23 cellular contexts compared by ENCODE assay signal in the genomic region with DNA sequence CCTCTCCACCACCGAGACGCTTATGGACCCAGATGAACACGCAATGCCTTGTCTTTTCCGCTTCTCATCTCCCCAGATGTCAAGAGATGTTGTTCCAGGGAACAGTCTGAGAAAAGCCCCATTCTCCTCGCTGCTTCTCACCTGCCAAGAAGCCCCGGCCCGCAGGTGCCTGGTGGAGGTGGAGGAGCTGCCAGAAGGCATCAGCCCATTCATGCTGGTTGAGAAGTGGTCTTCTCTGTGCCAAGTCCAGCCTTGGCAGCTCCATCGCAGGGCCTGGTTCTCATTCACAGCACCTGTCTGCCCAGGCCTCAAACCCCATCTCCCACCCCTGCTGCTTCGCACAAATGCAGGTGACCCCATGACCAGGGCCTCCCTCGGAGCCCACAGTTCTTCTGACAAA.
"Had no signal": no experiment of that assay in that cellular context is flagged by ENCODE, and none has a peak within 500 bp of the region (broad histone marks: within the 10 kb centered on the region; RNA-seq: fewer than 3 reads in every experiment).

No MANE protein-coding gene starts in this region.

- H3K27me3 ChIP-seq: foreskin keratinocyte, pancreas, testis, tibial nerve, vagina had no signal

- H3K9me3 ChIP-seq: left ventricle myocardium inferior, lower lobe of right lung, pancreas, testis, tibial nerve, upper lobe of right lung, vagina had no signal

- H3K4me2 ChIP-seq: smooth muscle cell had no signal

- H3K4me3 Mint-ChIP-seq: dendritic cell treated with granulocyte-macrophage colony-stimulating factor and Interleukin-4, amounts not matched to agents 40 ng/mL and 50 ng/mL, for 4 days; memory B cell; mesothelial cell of epicardium; natural killer cell; neural crest cell; stimulated activated naive B cell treated with anti-CD40 and anti-IgM and Interleukin-4, amounts not matched to agents 10 μg/mL and 1 μg/mL and 100 μg/mL, for 72 hours; stimulated activated naive CD8-positive, alpha-beta T cell treated with anti-CD3 and anti-CD28 coated beads, Interleukin-15, amount 100 ng/mL, for 72 hours had no signal

- H3K4me1 ChIP-seq: foreskin keratinocyte, left ventricle myocardium inferior, lower lobe of right lung, pancreas, testis, tibial nerve, upper lobe of right lung, vagina had no signal

- DNase-seq: foreskin keratinocyte; kidney; left cardiac atrium; left ventricle myocardium inferior; lower lobe of right lung; natural killer cell; occipital lobe; pancreas; right cardiac atrium; stimulated activated CD4-positive, alpha-beta T cell treated with anti-CD3 and anti-CD28 coated beads, Interleukin-1b, Interleukin-23, amount 100 ng/mL, for 48 hours; stimulated activated CD4-positive, alpha-beta T cell treated with anti-CD3 and anti-CD28 coated beads, Interleukin-4, amount 100 ng/mL, for 24 hours; stimulated activated naive B cell treated with anti-CD40 and anti-IgM and Interleukin-4, amounts not matched to agents 10 μg/mL and 1 μg/mL and 100 μg/mL, for 72 hours; stimulated activated naive CD8-positive, alpha-beta T cell treated with anti-CD3 and anti-CD28 coated beads, Interleukin-15, amount 100 ng/mL, for 72 hours; testis; upper lobe of right lung had no signal

- H3K36me3 ChIP-seq: left ventricle myocardium inferior, lower lobe of right lung, pancreas, tibial nerve, upper lobe of right lung, vagina had no signal

- H3K36me3 Mint-ChIP-seq: memory B cell, mesothelial cell of epicardium, natural killer cell had no signal

- H3K4me3 ChIP-seq: left ventricle myocardium inferior, lower lobe of right lung, pancreas, smooth muscle cell, testis, tibial nerve, upper lobe of right lung, vagina had no signal

- H3K9me3 Mint-ChIP-seq: dendritic cell treated with granulocyte-macrophage colony-stimulating factor and Interleukin-4, amounts not matched to agents 40 ng/mL and 50 ng/mL, for 4 days; memory B cell; mesothelial cell of epicardium; natural killer cell; neural crest cell; stimulated activated naive CD8-positive, alpha-beta T cell treated with anti-CD3 and anti-CD28 coated beads, Interleukin-15, amount 100 ng/mL, for 72 hours had no signal

- ATAC-seq: foreskin keratinocyte; left cardiac atrium; lower lobe of right lung; natural killer cell; pancreas; right cardiac atrium; stimulated activated naive B cell treated with anti-CD40 and anti-IgM and Interleukin-4, amounts not matched to agents 10 μg/mL and 1 μg/mL and 100 μg/mL, for 72 hours; stimulated activated naive CD8-positive, alpha-beta T cell treated with anti-CD3 and anti-CD28 coated beads, Interleukin-15, amount 100 ng/mL, for 72 hours; upper lobe of right lung had no signal

- H3K27ac Mint-ChIP-seq: dendritic cell treated with granulocyte-macrophage colony-stimulating factor and Interleukin-4, amounts not matched to agents 40 ng/mL and 50 ng/mL, for 4 days; memory B cell; mesothelial cell of epicardium; natural killer cell; progenitor cell of endocrine pancreas; stimulated activated naive B cell treated with anti-CD40 and anti-IgM and Interleukin-4, amounts not matched to agents 10 μg/mL and 1 μg/mL and 100 μg/mL, for 72 hours had no signal

- H3K4me1 Mint-ChIP-seq: mesothelial cell of epicardium had no signal

- H3K27ac ChIP-seq: foreskin keratinocyte, left ventricle myocardium inferior, lower lobe of right lung, pancreas, testis, tibial nerve, upper lobe of right lung, vagina had no signal

- FAIRE-seq: kidney, pancreas had no signal
